Comparison of ENCODE assay signal across 1 cellular context in genomic region chr1:36086529-36087232, GRCh38.
TF ChIP-seq lines count a peak whose summit lies in the region.

No MANE protein-coding gene starts in this region.

TF ChIP-seq in IMR-90, 13 proteins besides CTCF, POLR2A, EP300 and RAD21:
- no peak for TF ChIP-seq RCOR1 (IDR thresholded peaks at IDR 0.05; ENCODE audit: insufficient replicate concordance, low read length)
- TF ChIP-seq MAZ (IDR thresholded peaks at IDR 0.05; ENCODE audit: borderline replicate concordance, low read depth, low read length), result no peak
- TF ChIP-seq MXI1 (IDR thresholded peaks at IDR 0.05; ENCODE audit: borderline replicate concordance, low read depth, low read length), result no peak
- no peak for TF ChIP-seq NFE2L2 (IDR thresholded peaks at IDR 0.05; ENCODE audit: low read depth, low read length)
- TF ChIP-seq FOS (IDR thresholded peaks at IDR 0.05; ENCODE audit: low read depth, low read length), result no peak
- TF ChIP-seq RFX5 (IDR thresholded peaks at IDR 0.05; ENCODE audit: low read depth, low read length), result no peak
- no peak for TF ChIP-seq CHD1 (IDR thresholded peaks at IDR 0.05; ENCODE audit: low read depth, low read length)
- TF ChIP-seq USF2 (IDR thresholded peaks at IDR 0.05; ENCODE audit: low read depth, low read length), result no peak
